Comparison of ENCODE assay signal across 1 cellular context in genomic region chr6:28838289-28838633, GRCh38.
TF ChIP-seq lines count a peak whose summit lies in the region.

No MANE protein-coding gene starts in this region.

TF ChIP-seq in K562, 482 proteins besides CTCF, POLR2A, EP300 and RAD21 (continued from another document and continues in another):
- TF ChIP-seq ZHX1 (conservative IDR thresholded peaks at IDR 0.05; ENCODE audit: low read length), result peak; percentile 64
- no peak for TF ChIP-seq GTF2A2 (tag; IDR thresholded peaks at IDR 0.05)
- peak; percentile 49; the same call in 1 of the 2 replicates for TF ChIP-seq RBFOX2 (IDR thresholded peaks at IDR 0.05; ENCODE audit: low read depth, low read length)
- peak; percentile 6; the same call in 1 of the 2 replicates for TF ChIP-seq CXXC5 (CRISPR knock-in tag; IDR thresholded peaks at IDR 0.05)
- TF ChIP-seq ZNF512 (tag; IDR thresholded peaks at IDR 0.05), result peak; percentile 6; the same call in 1 of the 2 replicates
- peak in 1 of 2 experiments; percentile 21; a peak in 1 of 4 replicates for TF ChIP-seq KDM4B (IDR thresholded peaks at IDR 0.05; ENCODE audit: borderline replicate concordance in 2 of 2, low read depth in 1 of 2)
- TF ChIP-seq STAT5B (CRISPR knock-in tag; IDR thresholded peaks at IDR 0.05), result no peak
- TF ChIP-seq ZBTB8A (IDR thresholded peaks at IDR 0.05; ENCODE audit: partially characterized antibody), result peak; percentile 91
- no peak for TF ChIP-seq C11orf30 (IDR thresholded peaks at IDR 0.05; ENCODE audit: low read depth)
- TF ChIP-seq FIP1L1 (IDR thresholded peaks at IDR 0.05; ENCODE audit: low read depth, low read length, poor library complexity, severe bottlenecking), result no peak
- TF ChIP-seq PHF20 (IDR thresholded peaks at IDR 0.05; ENCODE audit: partially characterized antibody), result peak; percentile 68
- no peak for TF ChIP-seq HNRNPLL (IDR thresholded peaks at IDR 0.05; ENCODE audit: low read depth, low read length, poor library complexity, severe bottlenecking)
- TF ChIP-seq BACH1 (tag; IDR thresholded peaks at IDR 0.05), result peak; percentile 71; the same call in 1 of the 2 replicates
- peak; percentile 44 for TF ChIP-seq GMEB1 (CRISPR knock-in tag; IDR thresholded peaks at IDR 0.05)
- TF ChIP-seq ZBTB33 (CRISPR knock-in tag; IDR thresholded peaks at IDR 0.05), result no peak
- no peak for TF ChIP-seq MBD2 (IDR thresholded peaks at IDR 0.05; ENCODE audit: borderline replicate concordance, low read depth)
- no peak for TF ChIP-seq RFX1 (IDR thresholded peaks at IDR 0.05)
- peak; percentile 31; the same call in 1 of the 2 replicates for TF ChIP-seq ZNF644 (tag; IDR thresholded peaks at IDR 0.05; ENCODE audit: low read depth)
- TF ChIP-seq ZNF436 (CRISPR knock-in tag; IDR thresholded peaks at IDR 0.05), result 0 out of 2 replicates have a peak, but pooled peaks have one; percentile 48
- TF ChIP-seq SMAD3 (CRISPR knock-in tag; conservative IDR thresholded peaks at IDR 0.05), result 0 out of 2 replicates have a peak, but pooled peaks have one; percentile 39
- TF ChIP-seq CLOCK (CRISPR knock-in tag; IDR thresholded peaks at IDR 0.05; ENCODE audit: borderline replicate concordance), result no peak
- peak; percentile 78; the same call in 1 of the 2 replicates for TF ChIP-seq ZNF407 (IDR thresholded peaks at IDR 0.05; ENCODE audit: low read depth)
- TF ChIP-seq TBL1XR1 (IDR thresholded peaks at IDR 0.05; ENCODE audit: low read length in 2 of 2), result peak; percentile 46 to 95; a peak in 3 of 4 replicates
- peak; percentile 79 for TF ChIP-seq TEAD4 (IDR thresholded peaks at IDR 0.05; ENCODE audit: low read length)
- TF ChIP-seq TEAD4 (CRISPR knock-in tag; IDR thresholded peaks at IDR 0.05; ENCODE audit: borderline replicate concordance), result no peak
- peak; percentile 78 to 81 for TF ChIP-seq MNT (conservative IDR thresholded peaks at IDR 0.05)
- TF ChIP-seq ZNF311 (CRISPR knock-in tag; IDR thresholded peaks at IDR 0.05), result peak; percentile 67; the same call in 1 of the 2 replicates
